5 cellular contexts compared by ENCODE assay signal in the genomic region with DNA sequence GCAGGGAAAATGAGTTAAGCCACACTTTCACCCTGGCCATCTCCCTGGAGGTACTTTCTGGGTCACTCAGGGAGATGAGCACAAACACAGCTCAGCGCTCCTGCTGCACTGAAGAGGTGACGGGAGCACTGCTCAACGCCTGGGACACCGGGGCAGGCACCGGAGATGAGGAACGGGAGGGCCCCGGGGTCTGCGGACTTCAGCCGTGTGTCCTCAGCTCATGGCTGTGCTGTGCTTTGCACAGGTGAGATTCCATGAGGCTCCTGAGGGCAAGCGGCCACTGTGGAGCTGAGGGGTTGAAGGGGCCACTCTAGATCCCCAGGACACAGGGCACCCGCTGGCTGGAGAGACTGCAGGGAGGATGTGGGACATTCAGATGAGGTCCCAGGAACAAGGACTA.
"Had no signal": no experiment of that assay in that cellular context is flagged by ENCODE, and none has a peak within 500 bp of the region (broad histone marks: within the 10 kb centered on the region; RNA-seq: fewer than 3 reads in every experiment).

No MANE protein-coding gene starts in this region.

- H3K4me3 Mint-ChIP-seq: IgD-negative memory B cell had no signal

- H3K27ac Mint-ChIP-seq: IgD-negative memory B cell had no signal

- H3K4me3 ChIP-seq: K562 had no signal

- ATAC-seq: HepG2, K562 had no signal

- DNase-seq: IMR-90 had no signal

- H3K27ac ChIP-seq: HL-60 had no signal
